1 cellular context compared by ENCODE assay signal in genomic region chr15:63967616-63968015, GRCh38.
TF ChIP-seq lines count a peak whose summit lies in the region.

No MANE protein-coding gene starts in this region.

TF ChIP-seq in H1, 55 proteins besides CTCF, POLR2A, EP300 and RAD21 (continued from another document):
- TF ChIP-seq ATF3 (IDR thresholded peaks at IDR 0.05; ENCODE audit: insufficient read depth, low read depth, low read length) (no peak), BCL11A (IDR thresholded peaks at IDR 0.05; ENCODE audit: low read depth in 2 of 2, low read length in 2 of 2) (no peak), NRF1 (IDR thresholded peaks at IDR 0.05; ENCODE audit: low read depth, low read length) (no peak), JUND (IDR thresholded peaks at IDR 0.05; ENCODE audit: low read length) (no peak), TBP (IDR thresholded peaks at IDR 0.05; ENCODE audit: low read depth, low read length) (no peak), CHD2 (IDR thresholded peaks at IDR 0.05; ENCODE audit: low read length) (no peak), CTBP2 (IDR thresholded peaks at IDR 0.05; ENCODE audit: borderline replicate concordance, insufficient read depth, insufficient read length, low read length) (no peak), SP2 (IDR thresholded peaks at IDR 0.05; ENCODE audit: low read length) (no peak), PHF8 (conservative IDR thresholded peaks at IDR 0.05; ENCODE audit: low read depth, low read length) (no peak), KDM1A (IDR thresholded peaks at IDR 0.05; ENCODE audit: borderline replicate concordance, low read length) (no peak)
TF ChIP-seq in H1: peak in this region for 0.
